Comparison of ENCODE assay signal across 18 cellular contexts in genomic region chr4:7887415-7887814, GRCh38.
"Had no signal": no experiment of that assay in that cellular context is flagged by ENCODE, and none has a peak within 500 bp of the region (broad histone marks: within the 10 kb centered on the region; RNA-seq: fewer than 3 reads in every experiment).

No MANE protein-coding gene starts in this region.

- H3K27me3 ChIP-seq: colonic mucosa, heart right ventricle had no signal

- FAIRE-seq: endothelial cell of umbilical vein had no signal

- H3K27ac ChIP-seq: colonic mucosa, heart right ventricle, lower lobe of right lung, skin epidermis had no signal

- DNase-seq: activated CD4-positive, alpha-beta T cell treated with anti-CD3 and anti-CD28 coated beads, Interleukin-2, amount 50 U/mL, for 48 hours; activated CD4-positive, CD25-positive, alpha-beta regulatory T cell treated with anti-CD3 and anti-CD28 coated beads, Interleukin-2, amount 50 U/mL, for 72 hours; activated naive CD4-positive, alpha-beta T cell treated with anti-CD3 and anti-CD28 coated beads for 36 hours; activated naive CD8-positive, alpha-beta T cell treated with anti-CD3 and anti-CD28 coated beads, Interleukin-2, amount 50 U/mL, for 24 hours; aorta; colonic mucosa; effector CD4-positive, alpha-beta T cell; foreskin melanocyte; heart right ventricle; left cardiac atrium; lower lobe of right lung; naive B cell; stimulated activated CD4-positive, alpha-beta T cell treated with anti-CD3 and anti-CD28 coated beads, Interleukin-15, amount 100 ng/mL, for 24 hours; stimulated activated CD4-positive, alpha-beta T cell treated with anti-CD3 and anti-CD28 coated beads, Interleukin-4, amount 100 ng/mL, for 1 hour; stimulated activated naive CD4-positive, alpha-beta T cell had no signal

- H3K9me3 ChIP-seq: colonic mucosa had no signal

- ATAC-seq: activated naive CD8-positive, alpha-beta T cell treated with anti-CD3 and anti-CD28 coated beads, Interleukin-2, amount 50 U/mL, for 24 hours; activated T-helper 17 cell treated with anti-CD3 and anti-CD28 coated beads, Interleukin-2, amount 50 U/mL, for 72 hours; left cardiac atrium; lower lobe of right lung had no signal

- H3K4me3 ChIP-seq: colonic mucosa, heart right ventricle, lower lobe of right lung, skin epidermis had no signal

- H3K36me3 ChIP-seq: colonic mucosa, heart right ventricle, lower lobe of right lung had no signal
